ENCODE assay signal across 11 cellular contexts in the genomic region with DNA sequence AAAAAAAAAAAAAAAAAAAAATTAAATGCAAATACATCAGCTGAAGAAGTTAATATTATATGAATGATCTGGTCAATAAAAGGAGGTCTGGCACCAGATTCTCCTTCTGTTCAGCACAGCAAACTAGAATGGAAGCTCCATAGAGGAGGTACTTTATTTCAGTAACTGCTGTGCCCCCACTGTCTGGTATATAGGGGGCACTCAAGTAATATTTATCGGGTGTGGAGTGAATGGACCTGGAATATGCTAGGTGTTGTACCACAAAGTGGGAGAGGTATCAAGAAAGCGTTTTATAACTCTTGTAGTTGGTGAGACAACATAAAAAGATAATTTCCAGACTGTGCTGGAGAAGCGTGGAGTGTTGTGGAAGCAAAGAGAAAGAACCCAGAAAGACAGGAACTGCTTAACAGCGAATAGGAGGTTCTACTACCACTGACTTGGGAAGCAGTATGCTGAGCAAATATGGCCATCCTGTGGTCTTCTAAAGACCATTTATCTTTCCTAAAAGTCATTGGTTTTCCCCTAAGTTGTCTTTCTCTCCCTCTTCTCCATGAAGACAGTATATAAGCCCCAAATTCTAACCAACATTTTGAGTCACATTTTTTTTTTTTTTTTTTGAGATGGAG. TPM values are rescaled to one million over a fixed set of nuclear protein-coding genes. Genes with fewer than 3 reads are reported as not detected.
DNase-seq lines count a peak whose midpoint lies in the region; ATAC-seq, FAIRE-seq and TF ChIP-seq lines count a peak whose summit lies in the region.
"Had no signal": no experiment of that assay in that cellular context is flagged by ENCODE, and none has a peak within 500 bp of the region (broad histone marks: within the 10 kb centered on the region; RNA-seq: fewer than 3 reads in every experiment).

No MANE protein-coding gene starts in this region.

- H3K27me3 Mint-ChIP-seq in activated naive CD8-positive, alpha-beta T cell treated with anti-CD3 and anti-CD28 coated beads, Interleukin-2, amount 50 U/mL, for 24 hours = no peaks in the 10 kb centered on the region

- peak; percentile 75 for ATAC-seq in activated naive CD8-positive, alpha-beta T cell treated with anti-CD3 and anti-CD28 coated beads, Interleukin-2, amount 50 U/mL, for 24 hours
- ATAC-seq in GM21723 (IDR thresholded peaks at IDR 0.05; ENCODE audit: unreplicated experiment) = no peak

- no peaks in the 10 kb centered on the region for H3K4me1 ChIP-seq in liver (ENCODE audit: control insufficient read depth in 4 of 4, insufficient read depth in 4 of 4, low read length in 3 of 4)

- no peaks in the 10 kb centered on the region for H3K36me3 ChIP-seq in liver (ENCODE audit: control insufficient read depth in 4 of 4, insufficient read depth in 3 of 4, low read depth in 1 of 4, low read length in 3 of 4)

- H3K4me3 ChIP-seq in liver (ENCODE audit: low read depth in 1 of 3, low read length in 3 of 3) = no peak overlapping the region
- H3K4me3 ChIP-seq: SK-N-MC, skin epidermis had no signal

- H3K9ac ChIP-seq in liver (ENCODE audit: low read depth in 1 of 2, low read length in 2 of 2) = no peak overlapping the region

- intact Hi-C loops in posterior vena cava (cut with DNase I) = no loop called here

- H3K36me3 Mint-ChIP-seq in activated naive CD8-positive, alpha-beta T cell treated with anti-CD3 and anti-CD28 coated beads, Interleukin-2, amount 50 U/mL, for 24 hours (ENCODE audit: low read depth) = no peaks in the 10 kb centered on the region

- no peak overlapping the region for H3K4me3 Mint-ChIP-seq in activated naive CD8-positive, alpha-beta T cell treated with anti-CD3 and anti-CD28 coated beads, Interleukin-2, amount 50 U/mL, for 24 hours

- H3K9me3 ChIP-seq in liver (ENCODE audit: control insufficient read depth in 4 of 4, low read length in 3 of 4) = no peaks in the 10 kb centered on the region

- H3K4me1 Mint-ChIP-seq in activated naive CD8-positive, alpha-beta T cell treated with anti-CD3 and anti-CD28 coated beads, Interleukin-2, amount 50 U/mL, for 24 hours = peaks cover 33% of the 10 kb centered on the region

- no peak overlapping the region for H3K27ac Mint-ChIP-seq in activated naive CD8-positive, alpha-beta T cell treated with anti-CD3 and anti-CD28 coated beads, Interleukin-2, amount 50 U/mL, for 24 hours

- H3K9me3 Mint-ChIP-seq in activated naive CD8-positive, alpha-beta T cell treated with anti-CD3 and anti-CD28 coated beads, Interleukin-2, amount 50 U/mL, for 24 hours = no peaks in the 10 kb centered on the region

- no peak for FAIRE-seq in HTR-8/SVneo (lab: Jason Lieb, UNC)

- 84% methylated on average over 4 of the region's 4 CpGs for WGBS in liver

- peak; percentile 36 for TF ChIP-seq CTCF in liver (IDR thresholded peaks at IDR 0.05; ENCODE audit: low read depth, low read length, missing input control)

- TF ChIP-seq RAD21 in liver (IDR thresholded peaks at IDR 0.05) = peak; percentile 71 to 75

- peak in 2 of 3 experiments; percentile 7 to 55 for DNase-seq in NCI-H1417 (lab: John Stamatoyannopoulos, UW)
- DNase-seq in NCI-H1417 treated with DMSO at 0.1 percent for 48 hours (lab: John Stamatoyannopoulos, UW) = no peak
- DNase-seq in HTR-8/SVneo (ENCODE audit: insufficient read length, low spot score) = peak; percentile 51
- DNase-seq in activated naive CD8-positive, alpha-beta T cell treated with anti-CD3 and anti-CD28 coated beads, Interleukin-2, amount 50 U/mL, for 24 hours = no peak
- DNase-seq in SKM-1 (lab: John Stamatoyannopoulos, UW; ENCODE audit: unreplicated experiment) = no peak
- DNase-seq in posterior vena cava (ENCODE audit: low spot score) = no peak
- DNase-seq: foreskin melanocyte had no signal

- no peak overlapping the region for H3K27ac ChIP-seq in liver (ENCODE audit: low read depth in 1 of 2, low read length in 2 of 2)
- H3K27ac ChIP-seq: SK-N-MC, skin epidermis had no signal

- no peaks in the 10 kb centered on the region for H3K27me3 ChIP-seq in liver (ENCODE audit: control insufficient read depth in 4 of 4, insufficient read depth in 4 of 4, low read length in 3 of 4)

TF ChIP-seq in liver, 16 proteins besides CTCF, POLR2A, EP300 and RAD21:
- TF ChIP-seq YY1 (IDR thresholded peaks at IDR 0.05) = no peak
- no peak for TF ChIP-seq RXRA (IDR thresholded peaks at IDR 0.05)
- TF ChIP-seq JUND (IDR thresholded peaks at IDR 0.05) = no peak
- TF ChIP-seq SP1 (IDR thresholded peaks at IDR 0.05) = no peak
- no peak for TF ChIP-seq TAF1 (conservative IDR thresholded peaks at IDR 0.05)
- TF ChIP-seq FOXA2 (IDR thresholded peaks at IDR 0.05) = no peak
- TF ChIP-seq ZBTB33 (IDR thresholded peaks at IDR 0.05) = no peak
- no peak for TF ChIP-seq GABPA (IDR thresholded peaks at IDR 0.05 in 1 of 2, conservative IDR thresholded peaks at IDR 0.05 in 1 of 2)
- TF ChIP-seq MAX (IDR thresholded peaks at IDR 0.05) = no peak
- TF ChIP-seq EGR1 (IDR thresholded peaks at IDR 0.05; ENCODE audit: low read depth in 2 of 2) = no peak
- TF ChIP-seq NR2F2 (IDR thresholded peaks at IDR 0.05) = no peak
- no peak for TF ChIP-seq HNF4A (conservative IDR thresholded peaks at IDR 0.05)
- no peak for TF ChIP-seq FOXA1 (IDR thresholded peaks at IDR 0.05)
- TF ChIP-seq, protein P1, sequence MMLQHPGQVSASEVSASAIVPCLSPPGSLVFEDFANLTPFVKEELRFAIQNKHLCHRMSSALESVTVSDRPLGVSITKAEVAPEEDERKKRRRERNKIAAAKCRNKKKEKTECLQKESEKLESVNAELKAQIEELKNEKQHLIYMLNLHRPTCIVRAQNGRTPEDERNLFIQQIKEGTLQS (IDR thresholded peaks at IDR 0.05) = no peak
- TF ChIP-seq, protein P2, sequence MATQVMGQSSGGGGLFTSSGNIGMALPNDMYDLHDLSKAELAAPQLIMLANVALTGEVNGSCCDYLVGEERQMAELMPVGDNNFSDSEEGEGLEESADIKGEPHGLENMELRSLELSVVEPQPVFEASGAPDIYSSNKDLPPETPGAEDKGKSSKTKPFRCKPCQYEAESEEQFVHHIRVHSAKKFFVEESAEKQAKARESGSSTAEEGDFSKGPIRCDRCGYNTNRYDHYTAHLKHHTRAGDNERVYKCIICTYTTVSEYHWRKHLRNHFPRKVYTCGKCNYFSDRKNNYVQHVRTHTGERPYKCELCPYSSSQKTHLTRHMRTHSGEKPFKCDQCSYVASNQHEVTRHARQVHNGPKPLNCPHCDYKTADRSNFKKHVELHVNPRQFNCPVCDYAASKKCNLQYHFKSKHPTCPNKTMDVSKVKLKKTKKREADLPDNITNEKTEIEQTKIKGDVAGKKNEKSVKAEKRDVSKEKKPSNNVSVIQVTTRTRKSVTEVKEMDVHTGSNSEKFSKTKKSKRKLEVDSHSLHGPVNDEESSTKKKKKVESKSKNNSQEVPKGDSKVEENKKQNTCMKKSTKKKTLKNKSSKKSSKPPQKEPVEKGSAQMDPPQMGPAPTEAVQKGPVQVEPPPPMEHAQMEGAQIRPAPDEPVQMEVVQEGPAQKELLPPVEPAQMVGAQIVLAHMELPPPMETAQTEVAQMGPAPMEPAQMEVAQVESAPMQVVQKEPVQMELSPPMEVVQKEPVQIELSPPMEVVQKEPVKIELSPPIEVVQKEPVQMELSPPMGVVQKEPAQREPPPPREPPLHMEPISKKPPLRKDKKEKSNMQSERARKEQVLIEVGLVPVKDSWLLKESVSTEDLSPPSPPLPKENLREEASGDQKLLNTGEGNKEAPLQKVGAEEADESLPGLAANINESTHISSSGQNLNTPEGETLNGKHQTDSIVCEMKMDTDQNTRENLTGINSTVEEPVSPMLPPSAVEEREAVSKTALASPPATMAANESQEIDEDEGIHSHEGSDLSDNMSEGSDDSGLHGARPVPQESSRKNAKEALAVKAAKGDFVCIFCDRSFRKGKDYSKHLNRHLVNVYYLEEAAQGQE (IDR thresholded peaks at IDR 0.05) = no peak
- no peak for TF ChIP-seq HNF4G (IDR thresholded peaks at IDR 0.05)

RNA-seq across cellular contexts. Expression of gene PRKCA, which starts 12.2 kb away (rescaled TPM):
- 10 to 100 TPM in 1 of 2 donors, 1 to 10 TPM in 1; 7.6 to 14.1 TPM for total RNA-seq in liver
- 1 to 10 TPM; 3.0 to 3.3 TPM for polyA plus RNA-seq in liver
- total RNA-seq in posterior vena cava = 10 to 100 TPM; 10.9 to 12.4 TPM

Comparison
In these comparisons a context has a peak if more than half of its experiments do, and no peak if none do; other contexts are left out.
1. DNase-seq: peak in NCI-H1417 (2 of 3) and HTR-8/SVneo (single experiment); none in NCI-H1417 treated with DMSO at 0.1 percent for 48 hours (single experiment), activated naive CD8-positive, alpha-beta T cell treated with anti-CD3 and anti-CD28 coated beads, Interleukin-2, amount 50 U/mL, for 24 hours (single experiment), SKM-1 (single experiment) and posterior vena cava (single experiment).